In the genomic region with DNA sequence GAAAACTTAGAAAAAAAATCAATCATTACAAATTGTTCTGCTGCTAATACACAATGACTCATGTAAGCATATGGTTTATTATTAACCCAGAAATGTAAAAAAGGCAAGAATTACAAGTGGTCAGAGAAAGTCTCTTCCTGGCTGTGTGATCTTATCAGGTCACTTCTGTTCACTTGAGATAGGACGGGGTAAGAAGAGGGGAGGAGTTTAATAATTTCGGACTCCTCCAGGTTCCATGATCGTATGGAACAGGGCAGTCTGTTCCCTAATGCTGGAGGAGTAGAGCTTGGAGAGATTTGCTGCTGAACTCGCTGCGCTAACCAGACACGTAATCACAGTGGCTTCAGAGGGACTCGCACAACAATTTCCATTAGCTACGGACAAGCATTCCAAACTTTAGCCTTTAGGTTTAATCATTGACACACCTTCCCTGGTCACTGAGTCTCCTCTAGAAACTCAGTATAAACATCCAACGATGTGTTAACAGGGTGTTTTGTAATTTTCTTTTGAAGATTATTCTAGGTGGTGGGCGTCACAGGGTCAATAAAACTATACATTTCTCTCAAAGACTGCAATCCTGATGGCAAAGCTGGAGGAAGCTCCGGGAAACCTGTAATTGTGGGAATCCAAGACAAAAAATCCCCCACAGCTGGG, we compare ENCODE assay signal across 8 cellular contexts. TPM values are rescaled to one million over a fixed set of nuclear protein-coding genes. Genes with fewer than 3 reads are reported as not detected.
DNase-seq lines count a peak whose midpoint lies in the region; ATAC-seq and TF ChIP-seq lines count a peak whose summit lies in the region.

No MANE protein-coding gene starts in this region.

- H3K14ac ChIP-seq in IMR-90 (replicated peaks; ENCODE audit: low read depth, low read length): peak overlapping the region; percentile 71

- H2BK15ac ChIP-seq in IMR-90 (ENCODE audit: low read depth, low read length): 0 out of 3 replicates have a peak overlapping the region, but pooled peaks have one; percentile 20

- peak; percentile 12 for DNase-seq in AG08396 (ENCODE audit: low spot score)
- DNase-seq in IMR-90: peak; percentile 21
- peak; percentile 86 for DNase-seq in epithelial cell of proximal tubule (ENCODE audit: low read depth)
- no peak for DNase-seq in NCI-H2107 (lab: John Stamatoyannopoulos, UW)
- DNase-seq in NCI-H1417 treated with DMSO at 0.1 percent for 48 hours (lab: John Stamatoyannopoulos, UW): no peak
- no peak for DNase-seq in dedifferentiated amniotic fluid mesenchymal stem cell (ENCODE audit: extremely low spot score)

- H3K4me3 ChIP-seq in IMR-90 (ENCODE audit: insufficient read depth, low read depth, low read length): no peak overlapping the region
- H3K4me3 ChIP-seq in epithelial cell of proximal tubule (ENCODE audit: low read depth, low read length): peak overlapping the region; percentile 88
- peak overlapping the region; percentile 25 for H3K4me3 ChIP-seq in skeletal muscle satellite cell (ENCODE audit: low read length)

- H2BK20ac ChIP-seq in IMR-90 (ENCODE audit: low read depth, low read length): no peak overlapping the region

- in situ Hi-C loops in IMR-90 (cut with MboI; ENCODE audit: low sequenced_read_pairs): loop anchor here (25.0 kb wide), 1 partner anchor 544 kb away; the partner anchor contains the start of genes FPGT and LRRIQ3

- H3K9me3 ChIP-seq in IMR-90 (ENCODE audit: control insufficient read depth, insufficient read depth, low read length) (no peaks in the 10 kb centered on the region), skeletal muscle satellite cell (replicated peaks; ENCODE audit: low read length) (no peaks in the 10 kb centered on the region)

- no CpG with 5 or more reads among the region's 11 CpGs for WGBS in IMR-90 (ENCODE audit: extremely low coverage in 2 of 2, insufficient read length in 1 of 2), 2 experiments

- no peak for TF ChIP-seq CTCF in IMR-90 (conservative IDR thresholded peaks at IDR 0.05; ENCODE audit: low read depth, low read length)
- TF ChIP-seq CTCF in epithelial cell of proximal tubule (conservative IDR thresholded peaks at IDR 0.05; ENCODE audit: low read depth, low read length): no peak

- intact Hi-C loops in IMR-90 (cut with micrococcal nuclease): loop anchor here (10.0 kb wide), 1 partner anchor 147 kb away; no protein-coding TSS in a partner anchor

- H4K5ac ChIP-seq in IMR-90 (ENCODE audit: low read depth, low read length): peak overlapping the region; percentile 20; the same call in 1 of the 2 replicates

- dilution Hi-C loops in IMR-90 (cut with HindIII; ENCODE audit: low sequenced_read_pairs, unreplicated experiment): no loop called here

- H3K4me1 ChIP-seq in IMR-90 (ENCODE audit: control insufficient read depth, insufficient read depth, low read length) (peaks cover 12% of the 10 kb centered on the region), skeletal muscle satellite cell (ENCODE audit: control insufficient read depth, insufficient read depth, low read length) (peaks cover 29% of the 10 kb centered on the region)

- no peak overlapping the region for H2BK120ac ChIP-seq in IMR-90 (ENCODE audit: low read depth, low read length)

- ATAC-seq in GM19324 (IDR thresholded peaks at IDR 0.05; ENCODE audit: low FRiP score, unreplicated experiment) (peak; percentile 16), IMR-90 (ENCODE audit: low read depth) (no peak)

- H2AFZ ChIP-seq in IMR-90 (replicated peaks; ENCODE audit: low read length, poor library complexity): no peak overlapping the region

- no peak overlapping the region for H4K91ac ChIP-seq in IMR-90 (ENCODE audit: insufficient read depth, low read depth, low read length)

- H3K27ac ChIP-seq in IMR-90 (ENCODE audit: insufficient read depth, low read length): peak overlapping the region; percentile 38; the same call in 1 of the 2 replicates

- H3K56ac ChIP-seq in IMR-90 (ENCODE audit: extremely low read depth, insufficient read depth, low read length): no peak overlapping the region

- TF ChIP-seq RAD21 in IMR-90 (IDR thresholded peaks at IDR 0.05; ENCODE audit: low read length): no peak

- H3K9ac ChIP-seq in IMR-90 (ENCODE audit: low read depth, low read length) (no peak overlapping the region), skeletal muscle satellite cell (ENCODE audit: low read depth, low read length) (no peak overlapping the region)

- CTCF ChIA-PET in IMR-90 (lab: Yijun Ruan, JAX): interaction anchor here (0.6 kb wide), 1 partner anchor 244 kb away, joined by 3 read pairs; no protein-coding TSS in a partner anchor

- H3K4me2 ChIP-seq in IMR-90 (ENCODE audit: low read depth, low read length) (peak overlapping the region; percentile 80), skeletal muscle satellite cell (ENCODE audit: low read length) (peak overlapping the region; percentile 95)

- POLR2A ChIA-PET in IMR-90 (lab: Charles Lee; ENCODE audit: unreplicated experiment): no interaction called here

- H3K9me1 ChIP-seq in IMR-90 (ENCODE audit: insufficient read depth, low read length): peaks cover 3% of the 10 kb centered on the region

- H2AK5ac ChIP-seq in IMR-90 (ENCODE audit: low read depth, low read length): peak overlapping the region; percentile 76; the same call in 1 of the 2 replicates

- H3K36me3 ChIP-seq in IMR-90 (ENCODE audit: control insufficient read depth, insufficient read depth, low read length): no peaks in the 10 kb centered on the region; the same call in 1 of the 2 replicates
- H3K36me3 ChIP-seq in skeletal muscle satellite cell (ENCODE audit: insufficient read depth, low read length): no peaks in the 10 kb centered on the region

- H3K18ac ChIP-seq in IMR-90 (ENCODE audit: low read depth, low read length): no peak overlapping the region; the same call in 1 of the 2 replicates

- H2AK9ac ChIP-seq in IMR-90 (replicated peaks; ENCODE audit: low read depth, low read length, poor library complexity): no peak overlapping the region

- H4K20me1 ChIP-seq in IMR-90 (ENCODE audit: insufficient read depth, low read length): peaks cover 3% of the 10 kb centered on the region; the same call in 1 of the 2 replicates

- H2BK5ac ChIP-seq in IMR-90 (ENCODE audit: low read depth, low read length, poor library complexity, severe bottlenecking): no peak overlapping the region

- H3K79me1 ChIP-seq in IMR-90 (ENCODE audit: low read depth in 1 of 2, low read length in 2 of 2): peaks cover 21 to 51% of the 10 kb centered on the region in 2 experiments; a peak in 3 of 4 replicates

- TSS peak; percentile 41 for BruUV-seq in IMR-90 (replicated peaks; lab: Mats Ljungman, UMichigan)

- H3K4ac ChIP-seq in IMR-90 (ENCODE audit: low read depth, low read length): peak overlapping the region; percentile 8

- H3K27me3 ChIP-seq in IMR-90 (ENCODE audit: control insufficient read depth, insufficient read depth, low read length): no peaks in the 10 kb centered on the region
- no peaks in the 10 kb centered on the region for H3K27me3 ChIP-seq in skeletal muscle satellite cell (ENCODE audit: control insufficient read depth, insufficient read depth, low read length)

- peak overlapping the region in 1 of 2 experiments; percentile 48; a peak in 2 of 4 replicates for H4K8ac ChIP-seq in IMR-90 (ENCODE audit: low read depth in 2 of 2, low read length in 2 of 2)

- no peak for TF ChIP-seq POLR2A in IMR-90 (IDR thresholded peaks at IDR 0.05; ENCODE audit: low read depth, low read length)

- H3K23ac ChIP-seq in IMR-90 (ENCODE audit: low read depth, low read length): peak overlapping the region; percentile 39

TF ChIP-seq in IMR-90, 13 proteins besides CTCF, POLR2A, EP300 and RAD21 (continues in another document):
- no peak for TF ChIP-seq NFE2L2 (IDR thresholded peaks at IDR 0.05; ENCODE audit: low read depth, low read length)
- no peak for TF ChIP-seq CEBPB (IDR thresholded peaks at IDR 0.05; ENCODE audit: low read depth, low read length)
- TF ChIP-seq BHLHE40 (IDR thresholded peaks at IDR 0.05; ENCODE audit: low read depth, low read length): no peak
- no peak for TF ChIP-seq RFX5 (IDR thresholded peaks at IDR 0.05; ENCODE audit: low read depth, low read length)
- no peak for TF ChIP-seq RCOR1 (IDR thresholded peaks at IDR 0.05; ENCODE audit: insufficient replicate concordance, low read length)
- TF ChIP-seq MAFK (IDR thresholded peaks at IDR 0.05; ENCODE audit: low read depth, low read length): no peak
- TF ChIP-seq ELK1 (IDR thresholded peaks at IDR 0.05; ENCODE audit: borderline replicate concordance, low read depth, low read length): no peak
- TF ChIP-seq MXI1 (IDR thresholded peaks at IDR 0.05; ENCODE audit: borderline replicate concordance, low read depth, low read length): no peak
- TF ChIP-seq SMC3 (IDR thresholded peaks at IDR 0.05; ENCODE audit: low read depth, low read length): no peak
- no peak for TF ChIP-seq FOS (IDR thresholded peaks at IDR 0.05; ENCODE audit: low read depth, low read length)

RNA-seq across cellular contexts. Expression of gene CRYZ, which starts 1.3 kb away (rescaled TPM):
- total RNA-seq in IMR-90 (2012; rRNA removed) (43.4 and 60.3 TPM in 2 replicates), epithelial cell of proximal tubule (107 and 192 TPM in 2 replicates)
- polyA plus RNA-seq in IMR-90 (2012; rRNA removed): 31.4 and 40.6 TPM in 2 replicates
- 7.4 and 9.0 TPM in 2 replicates for polyA plus RNA-seq in IMR-90 (2012; cell fraction: cytosol; rRNA removed)
- 3.4 and 35.0 TPM in 2 replicates for polyA plus RNA-seq in IMR-90 (2012; cell fraction: nucleus; rRNA removed; ENCODE audit: low replicate concordance)
- total RNA-seq in skeletal muscle satellite cell (2012; rRNA removed): 41.8 and 53.7 TPM in 2 replicates

RNA-seq across cellular contexts. Expression of gene TYW3, which starts 1.4 kb away (rescaled TPM):
- total RNA-seq in IMR-90 (2012; rRNA removed) (16.5 and 23.9 TPM in 2 replicates), epithelial cell of proximal tubule (11.4 and 12.9 TPM in 2 replicates)
- 8.1 and 9.3 TPM in 2 replicates for polyA plus RNA-seq in IMR-90 (2012; rRNA removed)
- 2.2 and 3.2 TPM in 2 replicates for polyA plus RNA-seq in IMR-90 (2012; cell fraction: cytosol; rRNA removed)
- 1.3 and 7.7 TPM in 2 replicates for polyA plus RNA-seq in IMR-90 (2012; cell fraction: nucleus; rRNA removed; ENCODE audit: low replicate concordance)
- total RNA-seq in skeletal muscle satellite cell (2012; rRNA removed): 14.6 and 17.0 TPM in 2 replicates

RNA-seq across cellular contexts. Expression of gene ERICH3, which starts 57.9 kb away (rescaled TPM):
- total RNA-seq in IMR-90 (2012; rRNA removed): not detected in 2 replicates
- polyA plus RNA-seq in IMR-90 (2012; rRNA removed): not detected in 2 replicates
- not detected in 2 replicates for polyA plus RNA-seq in IMR-90 (2012; cell fraction: cytosol; rRNA removed)
- not detected in 2 replicates for polyA plus RNA-seq in IMR-90 (2012; cell fraction: nucleus; rRNA removed; ENCODE audit: low replicate concordance)
- 0.14 TPM in 1 of 2 replicates, not detected in the other for total RNA-seq in epithelial cell of proximal tubule
- total RNA-seq in skeletal muscle satellite cell (2012; rRNA removed): not detected in 2 replicates

Comparison
In these comparisons a context has a peak if more than half of its experiments do, and no peak if none do; other contexts are left out.
1. DNase-seq: peak in AG08396 (single experiment), IMR-90 (single experiment) and epithelial cell of proximal tubule (single experiment); none in NCI-H2107 (single experiment), NCI-H1417 treated with DMSO at 0.1 percent for 48 hours (single experiment) and dedifferentiated amniotic fluid mesenchymal stem cell (single experiment).